ENCODE assay signal across 21 cellular contexts in the genomic region with DNA sequence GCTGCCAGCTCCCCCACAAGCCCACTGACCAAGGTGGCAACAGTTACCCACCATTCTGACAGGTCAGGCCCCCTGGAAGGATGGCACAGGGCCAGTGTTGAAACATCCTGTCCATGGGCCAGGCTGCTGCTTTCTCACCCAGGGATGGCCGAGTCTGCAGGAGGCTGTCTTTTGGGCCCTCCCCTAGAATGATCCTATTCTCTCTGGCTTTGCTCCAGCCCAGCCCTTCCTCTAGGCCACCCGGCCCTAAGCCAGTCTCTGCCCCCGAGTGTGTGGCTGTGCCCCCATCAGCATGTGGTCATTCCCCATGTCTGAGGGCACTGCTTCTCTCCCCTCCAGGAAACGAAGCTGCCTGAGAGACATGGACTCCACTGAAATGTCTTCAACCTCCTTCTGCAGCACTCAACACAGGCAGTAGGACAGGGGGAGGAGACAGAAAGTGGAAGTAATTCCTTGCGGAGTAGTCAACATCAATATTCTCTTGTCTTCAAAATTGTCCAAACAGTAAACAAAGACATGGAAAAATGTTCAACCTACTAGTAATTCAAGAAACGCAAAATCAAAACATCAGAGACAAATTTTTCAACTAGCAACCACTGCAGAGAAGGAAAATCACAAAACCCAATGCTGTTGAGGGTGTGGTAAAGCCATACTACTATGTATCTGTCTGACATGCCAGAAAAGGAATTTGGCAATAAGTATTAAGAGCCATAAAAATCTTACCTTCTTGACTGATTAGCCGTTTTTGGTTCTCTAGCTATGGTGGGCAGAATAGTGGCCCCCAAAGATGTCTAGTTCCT. TPM values are rescaled to one million over a fixed set of nuclear protein-coding genes. Genes with fewer than 3 reads are reported as not detected.
DNase-seq lines count a peak whose midpoint lies in the region; ATAC-seq and TF ChIP-seq lines count a peak whose summit lies in the region.
"Had no signal": no experiment of that assay in that cellular context is flagged by ENCODE, and none has a peak within 500 bp of the region (broad histone marks: within the 10 kb centered on the region; RNA-seq: fewer than 3 reads in every experiment).

No MANE protein-coding gene starts in this region.

- no peak overlapping the region for H3K4me3 ChIP-seq in right cardiac atrium (ENCODE audit: low read length)
- H3K4me3 ChIP-seq in coronary artery: no peak overlapping the region
- H3K4me3 ChIP-seq: PC-9 had no signal

- no peak overlapping the region for H3K27ac ChIP-seq in right cardiac atrium (ENCODE audit: low read length)
- H3K27ac ChIP-seq in coronary artery: peak overlapping the region in 1 of 2 donors; percentile 53
- H3K27ac ChIP-seq: PC-9 had no signal

- intact Hi-C loops in right cardiac atrium (cut with DNase I) (no loop called here), Right ventricle myocardium superior (cut with DNase I) (no loop called here), posterior vena cava (cut with DNase I) (no loop called here)

- no peak for TF ChIP-seq CTCF in endothelial cell (IDR thresholded peaks at IDR 0.05; ENCODE audit: unreplicated experiment)
- no peak for TF ChIP-seq CTCF in GM13977 (IDR thresholded peaks at IDR 0.05; ENCODE audit: extremely low read depth, insufficient read depth, missing control alignments)
- no peak for TF ChIP-seq CTCF in coronary artery (IDR thresholded peaks at IDR 0.05)

- H3K27ac Mint-ChIP-seq in endothelial cell (ENCODE audit: unreplicated experiment): peak overlapping the region; percentile 58
- H3K27ac Mint-ChIP-seq: B cell; CD4-positive, alpha-beta T cell had no signal

- no peak for ATAC-seq in right cardiac atrium
- no peak for ATAC-seq in Right ventricle myocardium superior (ENCODE audit: poor library complexity)
- no peak for ATAC-seq in HG03095 (IDR thresholded peaks at IDR 0.05; ENCODE audit: unreplicated experiment)
- ATAC-seq: HCT116 had no signal

- no peaks in the 10 kb centered on the region for H3K27me3 ChIP-seq in right cardiac atrium (ENCODE audit: control insufficient read depth, insufficient read depth)

- DNase-seq in right cardiac atrium: peak in 2 of 3 donors; percentile 11 to 50
- DNase-seq in Right ventricle myocardium superior: no peak
- DNase-seq in endothelial cell (ENCODE audit: low spot score): no peak
- peak; percentile 50 for DNase-seq in posterior vena cava (ENCODE audit: low spot score)
- no peak for DNase-seq in GM13977 (ENCODE audit: low spot score)
- DNase-seq in coronary artery (ENCODE audit: low spot score): no peak
- DNase-seq in kidney tubule cell (ENCODE audit: low spot score): no peak
- DNase-seq: 8988T; Caco-2; CD4-positive, alpha-beta T cell; DMS153; GOT3; KG1; NCI-H1694 treated with DMSO at 0.1 percent for 48 hours; NCI-H2107; NCI-H2227 treated with DMSO at 0.1 percent for 48 hours; NCI-H524; PC-9 had no signal

- H3K9me3 ChIP-seq in right cardiac atrium (ENCODE audit: control insufficient read depth, low read length): no peaks in the 10 kb centered on the region
- H3K9me3 ChIP-seq: Caco-2 had no signal

- 71% methylated on average over 7 of the region's 7 CpGs for WGBS in right cardiac atrium

- no peaks in the 10 kb centered on the region for H3K4me1 ChIP-seq in right cardiac atrium (ENCODE audit: control insufficient read depth, insufficient read depth, low read length)
- H3K4me1 ChIP-seq: Caco-2 had no signal

- H3K4me3 Mint-ChIP-seq in endothelial cell (ENCODE audit: unreplicated experiment): peak overlapping the region; percentile 74
- H3K4me3 Mint-ChIP-seq: B cell; CD4-positive, alpha-beta T cell had no signal

- no peaks in the 10 kb centered on the region for H3K9me3 Mint-ChIP-seq in endothelial cell (ENCODE audit: unreplicated experiment)
- H3K9me3 Mint-ChIP-seq: CD4-positive, alpha-beta T cell had no signal

- in situ Hi-C loops in GM13977 (cut with MboI; ENCODE audit: low pct_unique_long_range_greater_than_20kb, low sequenced_read_pairs, unreplicated experiment): no loop called here

- peaks cover 6% of the 10 kb centered on the region for H3K36me3 Mint-ChIP-seq in endothelial cell (ENCODE audit: low read depth, unreplicated experiment)

- peaks cover 7% of the 10 kb centered on the region for H3K27me3 Mint-ChIP-seq in endothelial cell (ENCODE audit: unreplicated experiment)

- peaks cover 7% of the 10 kb centered on the region for H3K4me1 Mint-ChIP-seq in endothelial cell (ENCODE audit: unreplicated experiment)

RNA-seq across cellular contexts. Expression of a gene that starts 5.1 kb away (rescaled TPM):
- 1 to 10 TPM; 4.6 to 7.1 (median 4.9) TPM for total RNA-seq in right cardiac atrium
- polyA plus RNA-seq in right cardiac atrium: 2.9 TPM
- total RNA-seq in Right ventricle myocardium superior: 2.6 TPM
- 8.1 TPM for total RNA-seq in endothelial cell (ENCODE audit: unreplicated experiment)
- 10 to 100 TPM; 18.6 to 26.7 TPM for total RNA-seq in posterior vena cava

RNA-seq across cellular contexts. Expression of a gene that starts 48.7 kb away (rescaled TPM):
- total RNA-seq in right cardiac atrium (1 to 10 TPM; 5.4 to 6.5 (median 6.1) TPM), Right ventricle myocardium superior (5.9 TPM), endothelial cell (ENCODE audit: unreplicated experiment) (28.8 TPM), posterior vena cava (1 to 10 TPM; 5.9 to 6.9 TPM)
- 3.5 TPM for polyA plus RNA-seq in right cardiac atrium

RNA-seq across cellular contexts. Expression of a gene that starts 52.9 kb away (rescaled TPM):
- total RNA-seq in right cardiac atrium (10 to 100 TPM; 17.9 to 25.8 (median 20.6) TPM), Right ventricle myocardium superior (13.5 TPM), endothelial cell (ENCODE audit: unreplicated experiment) (19.4 TPM), posterior vena cava (10 to 100 TPM; 16.3 to 20.0 TPM)
- 19.1 TPM for polyA plus RNA-seq in right cardiac atrium

Comparison
In these comparisons a context has a peak if more than half of its experiments do, and no peak if none do; other contexts are left out.
1. DNase-seq: peak in right cardiac atrium (2 of 3) and posterior vena cava (single experiment); none in Right ventricle myocardium superior (single experiment), endothelial cell (single experiment), GM13977 (single experiment), coronary artery (single experiment) and kidney tubule cell (single experiment).